Comparison of ENCODE assay signal across 9 cellular contexts in genomic region chr14:39102969-39103957, GRCh38. TPM values are rescaled to one million over a fixed set of nuclear protein-coding genes. Genes with fewer than 3 reads are reported as not detected.
DNase-seq lines count a peak whose midpoint lies in the region; ATAC-seq, FAIRE-seq and TF ChIP-seq lines count a peak whose summit lies in the region.
"Had no signal": no experiment of that assay in that cellular context is flagged by ENCODE, and none has a peak within 500 bp of the region (broad histone marks: within the 10 kb centered on the region; RNA-seq: fewer than 3 reads in every experiment).

SEC23A (minus strand) TSS chr14:39103235; CDS start chr14:39096118, 7,117 bp downstream.

- H4K20me1 ChIP-seq in keratinocyte (ENCODE audit: control insufficient read depth, extremely low read depth, insufficient read depth, low read length) = no peaks in the 10 kb centered on the region

- H3K9me3 ChIP-seq in keratinocyte (ENCODE audit: control insufficient read depth, low read depth, low read length) = no peaks in the 10 kb centered on the region

- peak within 1 kb of the TSS; percentile 90 for H3K9ac ChIP-seq in keratinocyte (ENCODE audit: control insufficient read depth, extremely low read depth, insufficient read depth, low read length)

- no peaks in the 10 kb centered on the region for H3K27me3 ChIP-seq in keratinocyte (ENCODE audit: control insufficient read depth, extremely low read depth, insufficient read depth, low read length)

- H3K4me2 ChIP-seq in keratinocyte (ENCODE audit: control insufficient read depth, extremely low read depth, insufficient read depth, low read depth, low read length) = peak within 1 kb of the TSS; percentile 72

- H3K27ac ChIP-seq in keratinocyte (ENCODE audit: control insufficient read depth, insufficient read depth, low read length) = peak within 1 kb of the TSS; percentile 81

- peak; percentile 75 for DNase-seq in AG09319 (ENCODE audit: extremely low read depth, low read depth)
- peak; percentile 88 for DNase-seq in NCI-H345 (lab: John Stamatoyannopoulos, UW)
- DNase-seq in activated CD4-positive, CD25-positive, alpha-beta regulatory T cell treated with anti-CD3 and anti-CD28 coated beads, Interleukin-2, amount 50 U/mL, for 16 hours (ENCODE audit: low read depth, low spot score) = peak; percentile 61
- DNase-seq in central memory CD4-positive, alpha-beta T cell = peak; percentile 80
- DNase-seq in keratinocyte (ENCODE audit: low read depth, low spot score) = peak; percentile 36
- DNase-seq in stimulated activated CD4-positive, alpha-beta T cell treated with anti-CD3 and anti-CD28 coated beads, Interleukin-15, amount 100 ng/mL, for 1 hour (ENCODE audit: low read depth in 1 of 2, low spot score in 1 of 2) = peak; percentile 69 to 73

- TF ChIP-seq CTCF in AG09319 (IDR thresholded peaks at IDR 0.05; ENCODE audit: low read depth, low read length) (no peak), keratinocyte (optimal IDR thresholded peaks at IDR 0.05 in 1 of 3, IDR thresholded peaks at IDR 0.05 in 1 of 3, conservative IDR thresholded peaks at IDR 0.05 in 1 of 3; ENCODE audit: extremely low read depth in 1 of 3, insufficient read depth in 2 of 3, low read length in 3 of 3) (peak in 1 of 3 experiments; percentile 15)

- dilution Hi-C loops in keratinocyte (cut with MboI; ENCODE audit: extremely low pct_ligation_motif_present, low sequenced_read_pairs) = no loop called here

- peak within 1 kb of the TSS; percentile 98 for H2AFZ ChIP-seq in keratinocyte (ENCODE audit: control insufficient read depth, low read length)

- FAIRE-seq in keratinocyte (lab: Jason Lieb, UNC) = no peak
- FAIRE-seq: TTC549 had no signal

- H3K36me3 ChIP-seq in keratinocyte (ENCODE audit: control insufficient read depth in 2 of 2, extremely low read depth in 1 of 2, insufficient read depth in 2 of 2, low read length in 2 of 2) = no peaks in the 10 kb centered on the region

- ATAC-seq in GM19023 (IDR thresholded peaks at IDR 0.05; ENCODE audit: unreplicated experiment) (peak; percentile 94), HG03280 (IDR thresholded peaks at IDR 0.05; ENCODE audit: unreplicated experiment) (peak; percentile 89)

- H3K4me1 ChIP-seq in keratinocyte (ENCODE audit: control insufficient read depth, extremely low read depth, insufficient read depth, low read length) = peaks cover 6% of the 10 kb centered on the region

- no peaks in the 10 kb centered on the region for H3K9me1 ChIP-seq in keratinocyte (ENCODE audit: control insufficient read depth, extremely low read depth, insufficient read depth, low read length)

- H3K79me2 ChIP-seq in keratinocyte (ENCODE audit: control insufficient read depth, insufficient read depth, low read length) = peaks cover 38% of the 10 kb centered on the region

- peak within 1 kb of the TSS; percentile 75 to 92 (median 92) for H3K4me3 ChIP-seq in keratinocyte (ENCODE audit: control insufficient read depth in 2 of 3, extremely low read depth in 1 of 3, insufficient read depth in 2 of 3, low read depth in 1 of 3, low read length in 3 of 3)

RNA-seq across cellular contexts. Expression of gene SEC23A, which starts in this region (rescaled TPM):
- polyA plus RNA-seq in keratinocyte = 61.4 to 79.6 TPM (median 69.0 TPM) in 3 replicates
- 8.8 TPM for polyA plus RNA-seq in keratinocyte (2011; ENCODE audit: low read depth)
- 35.2 and 87.0 TPM in 2 replicates for polyA plus RNA-seq in keratinocyte (2011; cell fraction: cytosol; rRNA removed)
- 62.3 and 66.4 TPM in 2 replicates for polyA plus RNA-seq in keratinocyte (2011; cell fraction: nucleus; rRNA removed)
- 25.1 and 61.0 TPM in 2 replicates for polyA plus RNA-seq in keratinocyte (2012; ENCODE audit: low replicate concordance)
- 106 to 178 TPM (median 149 TPM) in 3 replicates for polyA minus RNA-seq in keratinocyte
- 105 TPM for polyA minus RNA-seq in keratinocyte (2011; cell fraction: cytosol; rRNA and poly(A)+ RNA removed)
- 104 and 203 TPM in 2 replicates for polyA minus RNA-seq in keratinocyte (2011; cell fraction: nucleus; rRNA and poly(A)+ RNA removed)

Comparison
In these comparisons a context has a peak if more than half of its experiments do, and no peak if none do; other contexts are left out.
1. Peak in every context shown above with its lines: DNase-seq, ATAC-seq, H3K4me3 ChIP-seq and H3K27ac ChIP-seq.
2. DNase-seq: peak in every context shown above with its lines; median percentile 88 in NCI-H345; 80 in central memory CD4-positive, alpha-beta T cell; 75 in AG09319; 71 in stimulated activated CD4-positive, alpha-beta T cell treated with anti-CD3 and anti-CD28 coated beads, Interleukin-15, amount 100 ng/mL, for 1 hour; 61 in activated CD4-positive, CD25-positive, alpha-beta regulatory T cell treated with anti-CD3 and anti-CD28 coated beads, Interleukin-2, amount 50 U/mL, for 16 hours; 36 in keratinocyte.